ENCODE assay signal across 2 cellular contexts in the genomic region with DNA sequence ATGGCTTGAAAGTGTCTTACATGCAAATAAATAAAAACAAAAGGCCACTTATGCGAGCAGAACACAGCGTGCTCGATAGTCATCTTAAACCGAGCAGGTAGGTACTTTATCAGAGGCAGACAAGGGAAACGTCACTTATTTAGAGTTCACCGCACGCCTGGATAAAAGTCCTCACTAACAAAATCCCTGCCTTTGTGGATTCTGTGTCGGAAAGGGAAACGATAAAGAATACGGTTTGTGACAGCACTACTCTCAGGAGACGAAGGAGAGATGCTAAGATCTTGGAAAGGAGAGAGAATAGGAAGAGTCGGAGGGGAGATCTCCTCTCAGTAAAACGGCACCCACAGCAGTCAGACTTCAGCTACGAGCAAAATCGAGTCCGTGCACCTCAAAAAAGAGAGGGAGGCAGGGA.
TF ChIP-seq lines count a peak whose summit lies in the region.

No MANE protein-coding gene starts in this region.

TF ChIP-seq in IMR-90, 13 proteins besides CTCF, POLR2A, EP300 and RAD21 (continued from another document):
- TF ChIP-seq RFX5 (IDR thresholded peaks at IDR 0.05; ENCODE audit: low read depth, low read length) (no peak), SMC3 (IDR thresholded peaks at IDR 0.05; ENCODE audit: low read depth, low read length) (no peak), MXI1 (IDR thresholded peaks at IDR 0.05; ENCODE audit: borderline replicate concordance, low read depth, low read length) (no peak), FOS (IDR thresholded peaks at IDR 0.05; ENCODE audit: low read depth, low read length) (no peak), NFE2L2 (IDR thresholded peaks at IDR 0.05; ENCODE audit: low read depth, low read length) (no peak), CHD1 (IDR thresholded peaks at IDR 0.05; ENCODE audit: low read depth, low read length) (no peak)
- TF ChIP-seq, protein P1, sequence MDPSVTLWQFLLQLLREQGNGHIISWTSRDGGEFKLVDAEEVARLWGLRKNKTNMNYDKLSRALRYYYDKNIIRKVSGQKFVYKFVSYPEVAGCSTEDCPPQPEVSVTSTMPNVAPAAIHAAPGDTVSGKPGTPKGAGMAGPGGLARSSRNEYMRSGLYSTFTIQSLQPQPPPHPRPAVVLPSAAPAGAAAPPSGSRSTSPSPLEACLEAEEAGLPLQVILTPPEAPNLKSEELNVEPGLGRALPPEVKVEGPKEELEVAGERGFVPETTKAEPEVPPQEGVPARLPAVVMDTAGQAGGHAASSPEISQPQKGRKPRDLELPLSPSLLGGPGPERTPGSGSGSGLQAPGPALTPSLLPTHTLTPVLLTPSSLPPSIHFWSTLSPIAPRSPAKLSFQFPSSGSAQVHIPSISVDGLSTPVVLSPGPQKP (IDR thresholded peaks at IDR 0.05; ENCODE audit: borderline replicate concordance, low read depth, low read length): no peak
- TF ChIP-seq, protein P2, sequence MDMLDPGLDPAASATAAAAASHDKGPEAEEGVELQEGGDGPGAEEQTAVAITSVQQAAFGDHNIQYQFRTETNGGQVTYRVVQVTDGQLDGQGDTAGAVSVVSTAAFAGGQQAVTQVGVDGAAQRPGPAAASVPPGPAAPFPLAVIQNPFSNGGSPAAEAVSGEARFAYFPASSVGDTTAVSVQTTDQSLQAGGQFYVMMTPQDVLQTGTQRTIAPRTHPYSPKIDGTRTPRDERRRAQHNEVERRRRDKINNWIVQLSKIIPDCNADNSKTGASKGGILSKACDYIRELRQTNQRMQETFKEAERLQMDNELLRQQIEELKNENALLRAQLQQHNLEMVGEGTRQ (IDR thresholded peaks at IDR 0.05; ENCODE audit: low read depth, low read length): no peak

TF ChIP-seq in GM12891, 5 proteins besides CTCF, POLR2A, EP300 and RAD21 (continued from another document):
- TF ChIP-seq POLR2AphosphoS5 (IDR thresholded peaks at IDR 0.05; ENCODE audit: low read depth, low read length): no peak
- TF ChIP-seq TAF1 (IDR thresholded peaks at IDR 0.05; ENCODE audit: low read depth, low read length): no peak
- no peak for TF ChIP-seq PAX5 (IDR thresholded peaks at IDR 0.05; ENCODE audit: insufficient read depth, low read length, severe bottlenecking)
- TF ChIP-seq SPI1 (IDR thresholded peaks at IDR 0.05; ENCODE audit: low read depth, low read length): no peak
